13 cellular contexts compared by ENCODE assay signal in genomic region chr11:131424257-131424876, GRCh38. TPM values are rescaled to one million over a fixed set of nuclear protein-coding genes. Genes with fewer than 3 reads are reported as not detected.
DNase-seq lines count a peak whose midpoint lies in the region; ATAC-seq, FAIRE-seq and TF ChIP-seq lines count a peak whose summit lies in the region.
"Not testable (repeated sequence)": the region's sequence is repeated elsewhere in the genome, so short reads cannot be mapped to it uniquely, and the experiment has no call there.
"Had no signal": no experiment of that assay in that cellular context is flagged by ENCODE, and none has a peak within 500 bp of the region (broad histone marks: within the 10 kb centered on the region; RNA-seq: fewer than 3 reads in every experiment).

No MANE protein-coding gene starts in this region.

- not testable (repeated sequence) for H3K56ac ChIP-seq in H1 (replicated peaks; ENCODE audit: insufficient read length, low read depth, low read length)

- H3K23me2 ChIP-seq in H1 (ENCODE audit: low read depth, low read length), result not testable (repeated sequence)

- in situ Hi-C loops in HepG2 (cut with HindIII; ENCODE audit: extremely low pct_ligation_motif_present, low pct_unique_long_range_greater_than_20kb), result not testable (repeated sequence)

- H2AK5ac ChIP-seq in H1 (ENCODE audit: low read depth, low read length), result not testable (repeated sequence)
- peak overlapping the region; percentile 70 for H2AK5ac ChIP-seq in trophoblast cell (ENCODE audit: low read length)

- CTCF ChIA-PET in PC-9 (lab: Charles Lee), result interaction anchor here (0.7 kb wide), 1 partner anchor 62 kb away, joined by 4 read pairs; no protein-coding TSS in a partner anchor
- CTCF ChIA-PET in WTC11 (lab: Charles Lee), result interaction anchor here (0.6 to 0.9 kb wide), 3 partner anchors 16 to 522 kb away, joined by 3 to 4 read pairs (median 3); no protein-coding TSS in a partner anchor
- CTCF ChIA-PET in H1 (lab: Charles Lee; ENCODE audit: partially characterized antibody), result interaction anchor here (0.9 to 2.2 kb wide), 2 partner anchors 38 to 42 kb away, joined by 5 read pairs; no protein-coding TSS in a partner anchor
- CTCF ChIA-PET in HepG2 (lab: Yijun Ruan, JAX; ENCODE audit: low intra/inter-chr PET ratio, low total read pairs), result not testable (repeated sequence)

- not testable (repeated sequence) for H3K27me3 Mint-ChIP-seq in WTC11 (ENCODE audit: low read depth)
- peaks cover 12% of the 10 kb centered on the region for H3K27me3 Mint-ChIP-seq in type B pancreatic cell

- not testable (repeated sequence) for TF ChIP-seq CTCF in PC-9 (conservative IDR thresholded peaks at IDR 0.05); WTC11 (IDR thresholded peaks at IDR 0.05); H1 (IDR thresholded peaks at IDR 0.05; ENCODE audit: control extremely low read depth in 1 of 3, insufficient read depth in 1 of 3, low read depth in 1 of 3, low read length in 3 of 3); foreskin keratinocyte (conservative IDR thresholded peaks at IDR 0.05); keratinocyte (optimal IDR thresholded peaks at IDR 0.05 in 1 of 3, IDR thresholded peaks at IDR 0.05 in 1 of 3, conservative IDR thresholded peaks at IDR 0.05 in 1 of 3; ENCODE audit: extremely low read depth in 1 of 3, insufficient read depth in 2 of 3, low read length in 3 of 3); HepG2 (CRISPR knock-in tag; IDR thresholded peaks at IDR 0.05); type B pancreatic cell (conservative IDR thresholded peaks at IDR 0.05)

- not testable (repeated sequence) for H3K9me1 ChIP-seq in keratinocyte (ENCODE audit: control insufficient read depth, extremely low read depth, insufficient read depth, low read length)

- H3K4me3 Mint-ChIP-seq in WTC11, type B pancreatic cell: not testable (repeated sequence)

- H3K79me1 ChIP-seq in H1 (ENCODE audit: low read depth, low read length); trophoblast cell (ENCODE audit: low read length): not testable (repeated sequence)

- H3K27ac Mint-ChIP-seq in WTC11, result not testable (repeated sequence)
- peak overlapping the region; percentile 94 for H3K27ac Mint-ChIP-seq in type B pancreatic cell

- H3K9me3 ChIP-seq in PC-9 (ENCODE audit: insufficient read depth, low read depth); H1 (ENCODE audit: insufficient read depth in 2 of 2, low read depth in 1 of 2, low read length in 1 of 2); keratinocyte (ENCODE audit: control insufficient read depth, low read depth, low read length); HepG2 (ENCODE audit: low read length); trophoblast cell (ENCODE audit: insufficient read depth, low read depth, low read length): not testable (repeated sequence)

- not testable (repeated sequence) for H3K4me1 Mint-ChIP-seq in WTC11
- peaks cover 14% of the 10 kb centered on the region for H3K4me1 Mint-ChIP-seq in type B pancreatic cell (ENCODE audit: unreplicated experiment)

- POLR2A ChIA-PET in PC-9 (lab: Charles Lee; ENCODE audit: unreplicated experiment), result interaction anchor here (0.6 to 1.1 kb wide), 2 partner anchors 61 to 64 kb away, joined by 3 to 5 read pairs; no protein-coding TSS in a partner anchor
- POLR2A ChIA-PET in WTC11 (lab: Charles Lee); HepG2 (lab: Yijun Ruan, JAX): not testable (repeated sequence)
- POLR2A ChIA-PET in H1 (lab: Charles Lee; ENCODE audit: partially characterized antibody), result interaction anchor here (0.7 to 0.9 kb wide), 2 partner anchors 12 kb away, joined by 3 read pairs; no protein-coding TSS in a partner anchor

- H3K27ac ChIP-seq in PC-9; H1 (ENCODE audit: low read depth, low read length); foreskin keratinocyte; keratinocyte (ENCODE audit: control insufficient read depth, insufficient read depth, low read length); HepG2 (ENCODE audit: extremely low read length, insufficient read depth, low read length); trophoblast cell (ENCODE audit: low read depth, low read length): not testable (repeated sequence)

- not testable (repeated sequence) for H3K36me3 Mint-ChIP-seq in WTC11, type B pancreatic cell

- not testable (repeated sequence) for TF ChIP-seq POLR2A in H1 (IDR thresholded peaks at IDR 0.05; ENCODE audit: control extremely low read depth in 1 of 2, low read depth in 2 of 2, low read length in 2 of 2); HepG2 (IDR thresholded peaks at IDR 0.05; ENCODE audit: insufficient read depth in 1 of 2, low read depth in 2 of 2, low read length in 2 of 2)

- H3K18ac ChIP-seq in H1 (ENCODE audit: extremely low read depth, low read length); trophoblast cell (ENCODE audit: low read length): not testable (repeated sequence)

- H3K79me2 ChIP-seq in PC-9 (ENCODE audit: low read depth); H1 (ENCODE audit: control insufficient read depth in 1 of 2, insufficient read depth in 2 of 2, low read length in 2 of 2); keratinocyte (ENCODE audit: control insufficient read depth, insufficient read depth, low read length); HepG2 (ENCODE audit: insufficient read depth, low read length); trophoblast cell (ENCODE audit: control insufficient read depth, insufficient read depth, low read length, poor library complexity): not testable (repeated sequence)

- H3K14ac ChIP-seq in H1 (ENCODE audit: insufficient read length), result not testable (repeated sequence)
- H3K14ac ChIP-seq in trophoblast cell (ENCODE audit: low read length), result peak overlapping the region; percentile 72

- not testable (repeated sequence) for H4K8ac ChIP-seq in H1 (ENCODE audit: extremely low read depth, insufficient read depth, low read length)
- peak overlapping the region; percentile 39 for H4K8ac ChIP-seq in trophoblast cell (ENCODE audit: low read depth, low read length)

- not testable (repeated sequence) for H2BK15ac ChIP-seq in H1 (ENCODE audit: low read length)

- BruUV-seq in PC-9 (replicated peaks; lab: Mats Ljungman, UMichigan), result TSS peak; percentile 94
- not testable (repeated sequence) for BruUV-seq in HepG2 (replicated peaks; lab: Mats Ljungman, UMichigan)

- H3K9ac ChIP-seq in H1 (replicated peaks in 1 of 4; ENCODE audit: extremely low read depth in 1 of 4, low read depth in 3 of 4, low read length in 3 of 4); keratinocyte (ENCODE audit: control insufficient read depth, extremely low read depth, insufficient read depth, low read length); HepG2 (ENCODE audit: insufficient read depth, low read depth, low read length); trophoblast cell (ENCODE audit: low read length): not testable (repeated sequence)

- dilution Hi-C loops in keratinocyte (cut with MboI; ENCODE audit: extremely low pct_ligation_motif_present, low sequenced_read_pairs), result not testable (repeated sequence)

- H4K5ac ChIP-seq in H1 (ENCODE audit: insufficient read length, low read depth, low read length), result not testable (repeated sequence)

- H2AFZ ChIP-seq in PC-9; H1 (ENCODE audit: low read length); keratinocyte (ENCODE audit: control insufficient read depth, low read length); HepG2 (ENCODE audit: low read length); trophoblast cell (ENCODE audit: insufficient read depth, low read length, poor library complexity): not testable (repeated sequence)

- DNase-seq in PC-9; WTC11 (ENCODE audit: low spot score); H1 (ENCODE audit: low read depth in 1 of 2, low spot score in 2 of 2); foreskin keratinocyte; keratinocyte (ENCODE audit: low read depth, low spot score); HepG2 (ENCODE audit: low spot score); type B pancreatic cell (ENCODE audit: extremely low spot score, unreplicated experiment): not testable (repeated sequence)
- DNase-seq in trophoblast cell, result peak; percentile 42 to 71

- not testable (repeated sequence) for H3F3A ChIP-seq in PC-9 (ENCODE audit: insufficient read depth, low read depth)

- H2BK12ac ChIP-seq in H1 (ENCODE audit: low read depth, low read length), result not testable (repeated sequence)
- H2BK12ac ChIP-seq in trophoblast cell (ENCODE audit: low read length), result peak overlapping the region; percentile 72

- not testable (repeated sequence) for H2BK120ac ChIP-seq in H1 (replicated peaks; ENCODE audit: low read depth, low read length)
- peak overlapping the region; percentile 90 for H2BK120ac ChIP-seq in trophoblast cell (ENCODE audit: insufficient read depth, low read length, poor library complexity)

- not testable (repeated sequence) for H3K23ac ChIP-seq in H1 (ENCODE audit: insufficient read length); trophoblast cell (ENCODE audit: low read length)

- H3K9me3 Mint-ChIP-seq in WTC11, type B pancreatic cell: not testable (repeated sequence)

- H3K27me3 ChIP-seq in PC-9 (ENCODE audit: insufficient read depth, low read depth); H1 (replicated peaks in 1 of 4; ENCODE audit: control insufficient read depth in 3 of 4, extremely low read depth in 1 of 4, insufficient read depth in 3 of 4, low read length in 3 of 4); foreskin keratinocyte; keratinocyte (ENCODE audit: control insufficient read depth, extremely low read depth, insufficient read depth, low read length); HepG2 (ENCODE audit: control insufficient read depth in 1 of 2, insufficient read depth in 2 of 2, low read length in 2 of 2); trophoblast cell (ENCODE audit: insufficient read depth, low read length): not testable (repeated sequence)

- 94% methylated on average over 6 of the region's 8 CpGs; no CpG with 5 or more reads in 1 of the 2 experiments for WGBS in H1 (ENCODE audit: extremely low coverage in 1 of 2, insufficient coverage in 1 of 2, insufficient read length in 1 of 2, insufficient replicate concordance in 2 of 2, low coverage in 1 of 2, low lambda C conversion rate in 2 of 2, missing lambda C conversion rate in 1 of 2), 2 experiments
- 21% methylated on average over 7 of the region's 8 CpGs for WGBS in HepG2 (ENCODE audit: low lambda C conversion rate)
- WGBS in trophoblast cell (ENCODE audit: extremely low coverage, insufficient coverage, insufficient read length), result no CpG with 5 or more reads among the region's 8 CpGs

- not testable (repeated sequence) for H3K4ac ChIP-seq in H1 (replicated peaks; ENCODE audit: insufficient read length, low read depth, low read length); trophoblast cell (ENCODE audit: low read depth, low read length)

- peak; percentile 13 for FAIRE-seq in H1 (lab: Jason Lieb, UNC)
- FAIRE-seq in keratinocyte (lab: Jason Lieb, UNC); HepG2 (lab: Jason Lieb, UNC): not testable (repeated sequence)

- not testable (repeated sequence) for H4K91ac ChIP-seq in H1 (replicated peaks; ENCODE audit: insufficient read length, low read length)
- peak overlapping the region; percentile 41 for H4K91ac ChIP-seq in trophoblast cell (ENCODE audit: low read depth, low read length)

- H3K36me3 ChIP-seq in PC-9 (ENCODE audit: low read depth); H1 (ENCODE audit: control insufficient read depth in 2 of 4, insufficient read depth in 4 of 4, low read length in 3 of 4); keratinocyte (ENCODE audit: control insufficient read depth in 2 of 2, extremely low read depth in 1 of 2, insufficient read depth in 2 of 2, low read length in 2 of 2); HepG2 (replicated peaks in 1 of 2; ENCODE audit: control insufficient read depth in 1 of 2, insufficient read depth in 2 of 2, low read length in 2 of 2); trophoblast cell (ENCODE audit: control insufficient read depth in 1 of 2, insufficient read depth in 2 of 2, low read length in 2 of 2): not testable (repeated sequence)

- not testable (repeated sequence) for H4K20me1 ChIP-seq in PC-9 (ENCODE audit: insufficient read depth); H1 (replicated peaks in 1 of 2; ENCODE audit: control insufficient read depth in 1 of 2, insufficient read depth in 2 of 2, low read length in 2 of 2); keratinocyte (ENCODE audit: control insufficient read depth, extremely low read depth, insufficient read depth, low read length); HepG2 (ENCODE audit: insufficient read depth, low read length)

- not testable (repeated sequence) for H3K9me2 ChIP-seq in PC-9 (ENCODE audit: insufficient read depth)

- TF ChIP-seq RAD21 in H1 (IDR thresholded peaks at IDR 0.05 in 1 of 2, conservative IDR thresholded peaks at IDR 0.05 in 1 of 2; ENCODE audit: low read depth in 2 of 2, low read length in 2 of 2); HepG2 (CRISPR knock-in tag; IDR thresholded peaks at IDR 0.05): not testable (repeated sequence)

- ATAC-seq in WTC11, HepG2: not testable (repeated sequence)
- peak; percentile 1 for ATAC-seq in foreskin keratinocyte

- intact Hi-C loops in PC-9 (cut with micrococcal nuclease; ENCODE audit: unreplicated experiment); HepG2 (cut with micrococcal nuclease; ENCODE audit: unreplicated experiment): not testable (repeated sequence)

- TF ChIP-seq EP300 in H1 (IDR thresholded peaks at IDR 0.05; ENCODE audit: borderline replicate concordance in 1 of 2, low read depth in 2 of 2, low read length in 2 of 2); HepG2 (IDR thresholded peaks at IDR 0.05; ENCODE audit: low read depth in 2 of 2, low read length in 2 of 2); HepG2 (CRISPR knock-in tag; IDR thresholded peaks at IDR 0.05; ENCODE audit: borderline replicate concordance): not testable (repeated sequence)

- not testable (repeated sequence) for H3K4me1 ChIP-seq in PC-9 (replicated peaks; ENCODE audit: insufficient read depth); H1 (replicated peaks in 1 of 4; ENCODE audit: control insufficient read depth in 3 of 4, insufficient read depth in 4 of 4, low read length in 3 of 4); HepG2 (ENCODE audit: insufficient read depth, low read length)
- peaks cover 26% of the 10 kb centered on the region for H3K4me1 ChIP-seq in foreskin keratinocyte
- H3K4me1 ChIP-seq in keratinocyte (ENCODE audit: control insufficient read depth, extremely low read depth, insufficient read depth, low read length), result peaks cover 25% of the 10 kb centered on the region
- peaks cover 14 to 15% of the 10 kb centered on the region in 2 experiments for H3K4me1 ChIP-seq in trophoblast cell (ENCODE audit: control insufficient read depth in 1 of 2, insufficient read depth in 2 of 2, low read length in 2 of 2)

- H4K12ac ChIP-seq in trophoblast cell (ENCODE audit: low read depth, low read length), result not testable (repeated sequence)

- not testable (repeated sequence) for H3K4me2 ChIP-seq in PC-9; H1 (ENCODE audit: insufficient read depth in 1 of 2, low read depth in 2 of 2, low read length in 2 of 2); HepG2 (ENCODE audit: low read depth, low read length); trophoblast cell (ENCODE audit: low read length)
- peak overlapping the region; percentile 46 for H3K4me2 ChIP-seq in keratinocyte (ENCODE audit: control insufficient read depth, extremely low read depth, insufficient read depth, low read depth, low read length)

- H3K4me3 ChIP-seq in PC-9; H1 (ENCODE audit: extremely low read depth in 1 of 4, insufficient read depth in 2 of 4, low read depth in 3 of 4, low read length in 4 of 4); keratinocyte (ENCODE audit: control insufficient read depth in 2 of 3, extremely low read depth in 1 of 3, insufficient read depth in 2 of 3, low read depth in 1 of 3, low read length in 3 of 3); HepG2 (replicated peaks in 1 of 3; ENCODE audit: insufficient read depth in 1 of 3, low read depth in 2 of 3, low read length in 3 of 3); trophoblast cell (ENCODE audit: low read depth, low read length): not testable (repeated sequence)

- not testable (repeated sequence) for H2BK5ac ChIP-seq in H1 (ENCODE audit: low read depth, low read length)
- H2BK5ac ChIP-seq in trophoblast cell (ENCODE audit: low read depth, low read length, poor library complexity), result peak overlapping the region; percentile 53

- not testable (repeated sequence) for H2BK20ac ChIP-seq in H1 (ENCODE audit: low read length)

RNA-seq across cellular contexts. Expression of gene NTM, which starts 54.0 kb away (rescaled TPM):
- total RNA-seq in PC-9 (2021) (not detected in 2 replicates), WTC11 (2021) (11.5 to 16.4 TPM (median 14.5 TPM) in 3 replicates), foreskin keratinocyte (37.5 and 51.7 TPM in 2 replicates), HepG2 (2016; rRNA removed; fragmentation: Illumina TruSeq; extraction: Trizol) (not detected in 2 replicates), type B pancreatic cell (ENCODE audit: low replicate concordance) (10.6 and 19.2 TPM in 2 replicates)
- 20.0 and 23.4 TPM in 2 replicates for total RNA-seq in H1 (2021; fragmentation: NEBNext Ultra II Directional; extraction: Animal tissue kit (Norgen Biotek cat#: 25700))
- polyA plus RNA-seq in H1 (2011; rRNA removed) (12.9 and 13.4 TPM in 2 replicates), foreskin keratinocyte (16.1 and 20.2 TPM in 2 replicates), keratinocyte (32.9 to 55.5 TPM (median 47.9 TPM) in 3 replicates), HepG2 (2011; rRNA removed) (not detected in 2 replicates)
- 9.5 TPM for polyA plus RNA-seq in H1 (2011; cell fraction: cytosol; rRNA removed)
- polyA plus RNA-seq in H1 (2011; cell fraction: nucleus; rRNA removed), result 41.7 TPM
- 14.7 to 18.6 TPM (median 17.7 TPM) in 4 replicates for polyA plus RNA-seq in H1 (2012, experiment 1 of 2)
- 6.2 TPM for polyA plus RNA-seq in H1 (2012, experiment 2 of 2)
- 26.4 TPM for polyA plus RNA-seq in H1 (2013, experiment 1 of 2)
- polyA plus RNA-seq in H1 (2013, experiment 2 of 2), result 25.3 TPM
- polyA minus RNA-seq in H1 (2011; rRNA and poly(A)+ RNA removed), result 22.8 and 36.1 TPM in 2 replicates
- polyA minus RNA-seq in H1 (2011; cell fraction: cytosol; rRNA and poly(A)+ RNA removed), result 13.4 TPM
- 64.2 TPM for polyA minus RNA-seq in H1 (2011; cell fraction: nucleus; rRNA and poly(A)+ RNA removed)
- polyA plus RNA-seq in keratinocyte (2011; ENCODE audit: low read depth), result 0.66 TPM
- 23.1 and 23.3 TPM in 2 replicates for polyA plus RNA-seq in keratinocyte (2011; cell fraction: cytosol; rRNA removed)
- 70.3 and 87.8 TPM in 2 replicates for polyA plus RNA-seq in keratinocyte (2011; cell fraction: nucleus; rRNA removed)
- 0.85 and 43.0 TPM in 2 replicates for polyA plus RNA-seq in keratinocyte (2012; ENCODE audit: low replicate concordance)
- polyA minus RNA-seq in keratinocyte, result 52.1 to 84.5 TPM (median 54.3 TPM) in 3 replicates
- polyA minus RNA-seq in keratinocyte (2011; cell fraction: cytosol; rRNA and poly(A)+ RNA removed), result 35.7 TPM
- 51.9 and 94.6 TPM in 2 replicates for polyA minus RNA-seq in keratinocyte (2011; cell fraction: nucleus; rRNA and poly(A)+ RNA removed)
- not detected in 2 replicates for total RNA-seq in HepG2 (2016; cell fraction: cytosol; rRNA removed; fragmentation: Illumina TruSeq; extraction: Trizol; ENCODE audit: low read depth)
- total RNA-seq in HepG2 (2016; cell fraction: insoluble cytoplasmic fraction; rRNA removed; fragmentation: Illumina TruSeq; extraction: Trizol), result not detected in 2 replicates
- total RNA-seq in HepG2 (2016; cell fraction: membrane; rRNA removed; fragmentation: Illumina TruSeq; extraction: Trizol), result not detected in 2 replicates
- total RNA-seq in HepG2 (2016; cell fraction: nucleus; rRNA removed; fragmentation: Illumina TruSeq; extraction: Trizol), result not detected in 2 replicates
- not detected in 2 replicates for polyA plus RNA-seq in HepG2 (2011; cell fraction: cytosol; rRNA removed)
- polyA plus RNA-seq in HepG2 (2011; cell fraction: nucleus; rRNA removed), result not detected in 2 replicates
- polyA plus RNA-seq in HepG2 (2012), result not detected in 2 replicates
- not detected in 2 replicates for polyA plus RNA-seq in HepG2 (2016; cell fraction: cytosol; fragmentation: Illumina TruSeq; extraction: Trizol; ENCODE audit: low read depth)
- not detected in 2 replicates for polyA plus RNA-seq in HepG2 (2016; cell fraction: insoluble cytoplasmic fraction; fragmentation: Illumina TruSeq; extraction: Trizol; ENCODE audit: low read depth)
- not detected in 2 replicates for polyA plus RNA-seq in HepG2 (2016; cell fraction: membrane; fragmentation: Illumina TruSeq; extraction: Trizol; ENCODE audit: low read depth)
- not detected in 2 replicates for polyA plus RNA-seq in HepG2 (2016; cell fraction: nucleus; fragmentation: Illumina TruSeq; extraction: Trizol; ENCODE audit: insufficient read depth, low read depth)
- not detected in 2 replicates for polyA minus RNA-seq in HepG2 (2011; rRNA and poly(A)+ RNA removed; ENCODE audit: low replicate concordance)
- polyA minus RNA-seq in HepG2 (2011; cell fraction: cytosol; rRNA and poly(A)+ RNA removed), result not detected in 2 replicates
- not detected in 2 replicates for polyA minus RNA-seq in HepG2 (2011; cell fraction: nucleus; rRNA and poly(A)+ RNA removed)
- 0.32 and 0.33 TPM in 2 replicates for polyA plus RNA-seq in trophoblast cell (2013)
- total RNA-seq: CD4-positive, alpha-beta memory T cell; CD4-positive, CD25-positive, alpha-beta regulatory T cell; CD8-positive, alpha-beta memory T cell; GM12878 had no signal
- polyA plus RNA-seq: CD14-positive monocyte; CD4-positive, alpha-beta memory T cell; CD8-positive, alpha-beta memory T cell; GM12878 had no signal

Comparison
In these comparisons a context has a peak if more than half of its experiments do, and no peak if none do; other contexts are left out.
1. RNA of gene NTM, which starts 54.0 kb away (total RNA-seq): 37.5 to 51.7 TPM in foreskin keratinocyte, 20.0 to 23.4 TPM in H1, 10.6 to 19.2 TPM in type B pancreatic cell and 11.5 to 16.4 TPM in WTC11; not detected in PC-9 and not detected in HepG2; every median in the first group is over 10 times any median in the second.